ENCODE assay signal across 10 cellular contexts in the genomic region with DNA sequence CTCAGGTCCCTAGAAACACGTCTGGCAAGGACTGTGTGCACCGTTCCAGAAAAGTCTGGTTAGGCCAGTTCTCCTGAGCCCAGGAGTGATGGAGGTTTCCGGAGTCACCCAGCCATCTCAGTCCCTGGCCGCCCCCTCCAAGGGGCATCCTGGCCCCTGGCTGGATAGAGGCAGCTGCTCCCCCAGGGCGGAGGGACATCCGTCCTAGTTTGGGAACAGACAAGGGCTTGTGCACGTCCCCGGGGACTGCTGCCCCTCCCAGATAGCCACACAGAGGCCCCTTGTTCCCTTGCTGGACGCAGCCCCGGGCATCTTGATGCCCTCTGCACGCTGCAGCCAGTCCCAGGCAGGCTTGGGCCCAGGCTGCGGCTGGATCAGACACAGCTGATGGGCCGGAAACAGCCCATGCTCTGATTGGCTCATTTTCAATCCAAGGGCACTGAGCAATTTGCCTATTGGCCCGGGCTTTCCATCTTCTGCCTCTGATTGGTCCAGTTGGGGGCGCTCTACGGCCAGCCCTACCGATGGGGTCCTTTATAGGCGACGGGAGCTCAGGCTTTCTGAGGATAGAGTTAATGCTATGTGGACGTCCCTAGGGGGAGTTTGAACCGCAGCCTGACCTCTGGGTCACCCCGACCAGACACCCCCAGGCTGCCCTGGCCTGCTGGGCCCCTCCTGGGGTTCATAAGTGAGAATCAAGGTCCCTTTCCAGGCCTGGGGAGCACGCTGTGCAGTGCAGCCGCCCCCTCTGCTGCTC. TPM values are rescaled to one million over a fixed set of nuclear protein-coding genes. Genes with fewer than 3 reads are reported as not detected.
DNase-seq lines count a peak whose midpoint lies in the region; ATAC-seq and TF ChIP-seq lines count a peak whose summit lies in the region.
"Had no signal": no experiment of that assay in that cellular context is flagged by ENCODE, and none has a peak within 500 bp of the region (broad histone marks: within the 10 kb centered on the region; RNA-seq: fewer than 3 reads in every experiment).

No MANE protein-coding gene starts in this region.

- DNase-seq in breast epithelium (ENCODE audit: low spot score in 2 of 2) (peak in 1 of 2 donors; percentile 78), MCF 10A (ENCODE audit: unreplicated experiment) (no peak), fibroblast of gingiva (ENCODE audit: low read depth) (peak; percentile 45), vagina (ENCODE audit: extremely low spot score in 2 of 2) (no peak), SW480 (ENCODE audit: low spot score) (no peak)
- DNase-seq: activated CD4-positive, alpha-beta T cell treated with anti-CD3 and anti-CD28 coated beads for 1 hour had no signal

- POLR2A ChIA-PET in MCF 10A (lab: Yijun Ruan, JAX) = interaction anchor here (0.6 kb wide), 1 partner anchor 15 kb away, joined by 3 read pairs; no protein-coding TSS in a partner anchor

- H3K9me3 Mint-ChIP-seq in MCF 10A (ENCODE audit: unreplicated experiment) = no peaks in the 10 kb centered on the region

- peak overlapping the region; percentile 90 to 92 for H3K27ac ChIP-seq in breast epithelium
- peak overlapping the region; percentile 67 for H3K27ac ChIP-seq in muscle layer of duodenum (ENCODE audit: low read length)
- H3K27ac ChIP-seq in vagina = peak overlapping the region; percentile 96

- TF ChIP-seq POLR2A in breast epithelium (IDR thresholded peaks at IDR 0.05) (no peak), vagina (IDR thresholded peaks at IDR 0.05) (no peak)

- H3K4me3 Mint-ChIP-seq in MCF 10A (ENCODE audit: unreplicated experiment) = no peak overlapping the region

- no peaks in the 10 kb centered on the region for H3K36me3 ChIP-seq in breast epithelium
- peaks cover 0 to 13% of the 10 kb centered on the region in 2 donors for H3K36me3 ChIP-seq in muscle layer of duodenum (ENCODE audit: control insufficient read depth in 1 of 2, insufficient read depth in 2 of 2, low read length in 2 of 2)
- H3K36me3 ChIP-seq in vagina = peaks cover 0 to 14% of the 10 kb centered on the region in 2 donors

- peaks cover 6% of the 10 kb centered on the region for H3K36me3 Mint-ChIP-seq in MCF 10A (ENCODE audit: insufficient read depth, unreplicated experiment)

- H3K4me1 Mint-ChIP-seq in MCF 10A (ENCODE audit: insufficient read depth, unreplicated experiment) = no peaks in the 10 kb centered on the region

- TF ChIP-seq CTCF in breast epithelium (IDR thresholded peaks at IDR 0.05) = no peak
- TF ChIP-seq CTCF in MCF 10A (IDR thresholded peaks at IDR 0.05; ENCODE audit: unreplicated experiment) = no peak
- no peak for TF ChIP-seq CTCF in vagina (IDR thresholded peaks at IDR 0.05)

- no TSS peak for BruUV-seq in MCF 10A (replicated peaks; lab: Mats Ljungman, UMichigan)

- no peaks in the 10 kb centered on the region for H3K27me3 Mint-ChIP-seq in MCF 10A (ENCODE audit: insufficient read depth, unreplicated experiment)

- ATAC-seq in GM18511 (IDR thresholded peaks at IDR 0.05; ENCODE audit: unreplicated experiment) (no peak), HG03571 (IDR thresholded peaks at IDR 0.05; ENCODE audit: unreplicated experiment) (no peak)

- peaks cover 7 to 9% of the 10 kb centered on the region in 2 donors for H3K4me1 ChIP-seq in breast epithelium
- peaks cover 5 to 31% of the 10 kb centered on the region in 2 donors for H3K4me1 ChIP-seq in muscle layer of duodenum (ENCODE audit: control insufficient read depth in 1 of 2, insufficient read depth in 2 of 2, low read length in 2 of 2)
- peaks cover 63% of the 10 kb centered on the region for H3K4me1 ChIP-seq in vagina

- H3K27me3 ChIP-seq in breast epithelium = no peaks in the 10 kb centered on the region
- H3K27me3 ChIP-seq in muscle layer of duodenum (ENCODE audit: low read depth, low read length) = no peaks in the 10 kb centered on the region
- no peaks in the 10 kb centered on the region for H3K27me3 ChIP-seq in vagina

- no peak overlapping the region for H3K27ac Mint-ChIP-seq in MCF 10A (ENCODE audit: low read depth, unreplicated experiment)

- intact Hi-C loops in breast epithelium (cut with DNase I; ENCODE audit: low total_unique reads) (no loop called here), MCF 10A (cut with micrococcal nuclease) (no loop called here), vagina (cut with DNase I) (no loop called here)

- H3K9me3 ChIP-seq in breast epithelium (no peaks in the 10 kb centered on the region), muscle layer of duodenum (ENCODE audit: control insufficient read depth in 1 of 2, low read length in 2 of 2) (no peaks in the 10 kb centered on the region), vagina (no peaks in the 10 kb centered on the region)
- H3K9me3 ChIP-seq: thoracic aorta had no signal

- CTCF ChIA-PET in MCF 10A (lab: Yijun Ruan, JAX) = interaction anchor here (0.6 to 1.8 kb wide), 5 partner anchors 22 to 161 kb away, joined by 3 to 10 read pairs (median 5); no protein-coding TSS in a partner anchor

- peak overlapping the region; percentile 22 to 61 (median 29) for H3K4me3 ChIP-seq in breast epithelium
- peak overlapping the region in 1 of 2 donors; percentile 45 for H3K4me3 ChIP-seq in muscle layer of duodenum (ENCODE audit: low read depth in 1 of 2, low read length in 2 of 2)
- peak overlapping the region; percentile 2 to 40 for H3K4me3 ChIP-seq in vagina
- H3K4me3 ChIP-seq: thoracic aorta had no signal

RNA-seq across cellular contexts. Expression of gene S1PR2, which starts 3.7 kb away (rescaled TPM):
- total RNA-seq in breast epithelium (10 to 100 TPM in 2 of 3 donors, 1 to 10 TPM in 1; 6.1 to 18.4 (median 13.1) TPM), MCF 10A (2022) (0.64 and 0.89 TPM in 2 replicates), vagina (28.2 TPM)

RNA-seq across cellular contexts. Expression of gene MRPL4, which starts 24.6 kb away (rescaled TPM):
- total RNA-seq in breast epithelium = 10 to 100 TPM; 40.2 to 57.7 (median 52.7) TPM
- total RNA-seq in MCF 10A (2022) = 99.1 and 120 TPM in 2 replicates
- total RNA-seq in vagina = 55.0 TPM

RNA-seq across cellular contexts. Expression of gene DNMT1, which starts 32.6 kb away (rescaled TPM):
- total RNA-seq in breast epithelium (10 to 100 TPM; 30.6 to 55.1 (median 55.0) TPM), MCF 10A (2022) (47.7 and 76.4 TPM in 2 replicates), vagina (36.8 TPM)

RNA-seq across cellular contexts. Expression of gene ICAM1, which starts 43.5 kb away (rescaled TPM):
- 10 to 100 TPM; 20.6 to 52.2 (median 20.8) TPM for total RNA-seq in breast epithelium
- 3.3 and 4.6 TPM in 2 replicates for total RNA-seq in MCF 10A (2022)
- total RNA-seq in vagina = 22.3 TPM

RNA-seq across cellular contexts. Expression of gene ICAM4, which starts 59.4 kb away (rescaled TPM):
- total RNA-seq in breast epithelium (1 to 10 TPM in 2 of 3 donors, not detected in 1; 1.1 to 1.6 TPM), MCF 10A (2022) (not detected in 2 replicates), vagina (not detected)
